In genomic region chr19:17321655-17322489, GRCh38 we compare ENCODE assay signal across 18 cellular contexts. TPM values are rescaled to one million over a fixed set of nuclear protein-coding genes. Genes with fewer than 3 reads are reported as not detected.
DNase-seq lines count a peak whose midpoint lies in the region; ATAC-seq and TF ChIP-seq lines count a peak whose summit lies in the region.
"Had no signal": no experiment of that assay in that cellular context is flagged by ENCODE, and none has a peak within 500 bp of the region (broad histone marks: within the 10 kb centered on the region; RNA-seq: fewer than 3 reads in every experiment).

No MANE protein-coding gene starts in this region.

- no peak for DNase-seq in Caco-2
- DNase-seq in HCT116 (ENCODE audit: low read depth, low spot score), result no peak
- DNase-seq in caudate nucleus (lab: John Stamatoyannopoulos, UW), result no peak
- DNase-seq in neural progenitor cell (ENCODE audit: low spot score), result no peak
- no peak for DNase-seq in DMS79 treated with DMSO at 0.1 percent for 48 hours (lab: John Stamatoyannopoulos, UW)
- DNase-seq in lower lobe of right lung, result no peak
- no peak for DNase-seq in NCI-H1417 treated with DMSO at 0.1 percent for 48 hours (lab: John Stamatoyannopoulos, UW)
- DNase-seq: activated CD8-positive, alpha-beta memory T cell treated with anti-CD3 and anti-CD28 coated beads, Interleukin-2, amount 50 U/mL, for 4 hours; activated naive CD4-positive, alpha-beta T cell treated with anti-CD3 and anti-CD28 coated beads, Interleukin-2, amount 50 U/mL, for 16 hours; BE2C; central memory CD4-positive, alpha-beta T cell; foreskin keratinocyte; Karpas-422; NCI-H1417; Right ventricle myocardium superior; small intestine; stimulated activated CD4-positive, alpha-beta T cell treated with anti-CD3 and anti-CD28 coated beads, Interleukin-4, amount 100 ng/mL, for 4 hours had no signal

- H3F3A ChIP-seq in neural progenitor cell (ENCODE audit: low read depth), result peaks cover 18% of the 10 kb centered on the region

- ATAC-seq in HCT116 (no peak), lower lobe of right lung (no peak)
- ATAC-seq: foreskin keratinocyte had no signal

- H3K4me3 Mint-ChIP-seq in Caco-2 (ENCODE audit: unreplicated experiment), result peak overlapping the region; percentile 12
- peak overlapping the region; percentile 48 for H3K4me3 Mint-ChIP-seq in neural progenitor cell

- no peaks in the 10 kb centered on the region for H3K27me3 Mint-ChIP-seq in Caco-2 (ENCODE audit: insufficient read depth, unreplicated experiment)
- peaks cover 4% of the 10 kb centered on the region for H3K27me3 Mint-ChIP-seq in neural progenitor cell (ENCODE audit: insufficient read depth, low read depth)

- H3K9ac ChIP-seq in HCT116 (ENCODE audit: low read length), result no peak overlapping the region
- no peak overlapping the region for H3K9ac ChIP-seq in neural progenitor cell

- no peaks in the 10 kb centered on the region for H3K9me3 ChIP-seq in Caco-2
- no peaks in the 10 kb centered on the region for H3K9me3 ChIP-seq in HCT116 (ENCODE audit: control insufficient read depth in 1 of 2, insufficient read depth in 1 of 2, low read depth in 1 of 2, low read length in 2 of 2)
- no peaks in the 10 kb centered on the region for H3K9me3 ChIP-seq in neural progenitor cell (ENCODE audit: low read depth)
- H3K9me3 ChIP-seq in lower lobe of right lung, result no peaks in the 10 kb centered on the region
- H3K9me3 ChIP-seq: BE2C, thoracic aorta had no signal

- H2AFZ ChIP-seq in HCT116 (ENCODE audit: low read depth, low read length, poor library complexity, severe bottlenecking), result no peak overlapping the region
- no peak overlapping the region for H2AFZ ChIP-seq in neural progenitor cell (replicated peaks)

- no peak for TF ChIP-seq POLR2A in HCT116 (IDR thresholded peaks at IDR 0.05; ENCODE audit: borderline replicate concordance, extremely low read depth, insufficient read depth, insufficient read length)

- no peaks in the 10 kb centered on the region; the same call in 1 of the 2 replicates for H3K36me3 ChIP-seq in Caco-2 (ENCODE audit: control insufficient read depth, insufficient read depth, low read length)
- peaks cover 11 to 12% of the 10 kb centered on the region in 2 experiments; a peak in 2 of 4 replicates for H3K36me3 ChIP-seq in HCT116 (ENCODE audit: control insufficient read depth in 1 of 2, insufficient read depth in 2 of 2, low read length in 2 of 2)
- no peaks in the 10 kb centered on the region for H3K36me3 ChIP-seq in neural progenitor cell
- peaks cover 37% of the 10 kb centered on the region for H3K36me3 ChIP-seq in lower lobe of right lung

- peaks cover 38% of the 10 kb centered on the region for H3K36me3 Mint-ChIP-seq in Caco-2 (ENCODE audit: insufficient read depth, unreplicated experiment)
- peaks cover 3% of the 10 kb centered on the region for H3K36me3 Mint-ChIP-seq in neural progenitor cell

- no peak for TF ChIP-seq RAD21 in HCT116 (IDR thresholded peaks at IDR 0.05; ENCODE audit: low read depth)

- H3K4me3 ChIP-seq in Caco-2 (ENCODE audit: low read depth, low read length) (no peak overlapping the region), HCT116 (replicated peaks in 1 of 2; ENCODE audit: low read depth in 1 of 2, low read length in 2 of 2) (no peak overlapping the region), neural progenitor cell (no peak overlapping the region), lower lobe of right lung (no peak overlapping the region)
- H3K4me3 ChIP-seq: thoracic aorta had no signal

- H3K4me1 Mint-ChIP-seq in Caco-2 (ENCODE audit: low read depth, unreplicated experiment) (no peaks in the 10 kb centered on the region), neural progenitor cell (no peaks in the 10 kb centered on the region)

- RAD21 ChIA-PET in HCT116 (lab: Charles Lee; ENCODE audit: low non-redundant PET in 1 of 2, low total read pairs in 2 of 2, uncharacterized antibody in 2 of 2, unreplicated experiment in 2 of 2), result no interaction called here

- H3K9me3 Mint-ChIP-seq in Caco-2 (ENCODE audit: unreplicated experiment) (no peaks in the 10 kb centered on the region), neural progenitor cell (no peaks in the 10 kb centered on the region)

- peak overlapping the region; percentile 22; the same call in 1 of the 2 replicates for H3K27ac ChIP-seq in HCT116 (ENCODE audit: low read depth, low read length)
- H3K27ac ChIP-seq in caudate nucleus (ENCODE audit: low read depth, low read length), result peak overlapping the region; percentile 54
- H3K27ac ChIP-seq in neural progenitor cell, result peak overlapping the region; percentile 27
- H3K27ac ChIP-seq in lower lobe of right lung, result no peak overlapping the region
- H3K27ac ChIP-seq: foreskin keratinocyte had no signal

- H3K4me1 ChIP-seq in Caco-2, result peaks cover 3% of the 10 kb centered on the region; the same call in 1 of the 2 replicates
- H3K4me1 ChIP-seq in HCT116 (ENCODE audit: control insufficient read depth in 1 of 2, insufficient read depth in 2 of 2, low read length in 2 of 2), result peaks cover 11 to 14% of the 10 kb centered on the region in 2 experiments
- peaks cover 9% of the 10 kb centered on the region for H3K4me1 ChIP-seq in neural progenitor cell
- H3K4me1 ChIP-seq in lower lobe of right lung, result no peaks in the 10 kb centered on the region
- H3K4me1 ChIP-seq: BE2C had no signal

- no peaks in the 10 kb centered on the region for H3K27me3 ChIP-seq in Caco-2 (replicated peaks; ENCODE audit: control insufficient read depth, insufficient read depth, low read length)
- H3K27me3 ChIP-seq in HCT116 (ENCODE audit: insufficient read depth, low read length), result no peaks in the 10 kb centered on the region
- H3K27me3 ChIP-seq in neural progenitor cell, result no peaks in the 10 kb centered on the region
- no peaks in the 10 kb centered on the region for H3K27me3 ChIP-seq in lower lobe of right lung (ENCODE audit: low read depth)
- H3K27me3 ChIP-seq: BE2C, foreskin keratinocyte had no signal

- CTCF ChIA-PET in Caco-2 (lab: Charles Lee) (interaction anchor here (0.6 kb wide), 1 partner anchor 29 kb away, joined by 4 read pairs; no protein-coding TSS in a partner anchor), HCT116 (lab: Charles Lee) (no interaction called here)

- POLR2A ChIA-PET in Caco-2 (lab: Charles Lee) (interaction anchor here (1.6 kb wide), 1 partner anchor 13 kb away, joined by 4 read pairs; the partner anchor contains the start of gene DDA1), HCT116 (lab: Charles Lee) (no interaction called here)

- H4K20me1 ChIP-seq in HCT116 (ENCODE audit: insufficient read depth) (no peaks in the 10 kb centered on the region), neural progenitor cell (ENCODE audit: low read depth) (peaks cover 6% of the 10 kb centered on the region)

- TF ChIP-seq CTCF in Caco-2 (IDR thresholded peaks at IDR 0.05; ENCODE audit: insufficient read depth in 1 of 2, low read depth in 1 of 2, low read length in 1 of 2, severe bottlenecking in 1 of 2, unreplicated experiment in 1 of 2), result no peak
- no peak for TF ChIP-seq CTCF in HCT116 (IDR thresholded peaks at IDR 0.05 in 2 of 3, conservative IDR thresholded peaks at IDR 0.05 in 1 of 3; ENCODE audit: borderline replicate concordance in 1 of 3, insufficient read depth in 1 of 3, low read depth in 2 of 3, low read length in 2 of 3)
- no peak for TF ChIP-seq CTCF in neural progenitor cell (IDR thresholded peaks at IDR 0.05)
- TF ChIP-seq CTCF in lower lobe of right lung (IDR thresholded peaks at IDR 0.05), result no peak

- no peak overlapping the region for H3K4me2 ChIP-seq in HCT116 (ENCODE audit: low read length)
- no peak overlapping the region for H3K4me2 ChIP-seq in neural progenitor cell

- BruUV-seq in Caco-2 (replicated peaks; lab: Mats Ljungman, UMichigan) (no TSS peak), HCT116 (replicated peaks; lab: Mats Ljungman, UMichigan) (no TSS peak)

- intact Hi-C loops in Caco-2 (cut with micrococcal nuclease; ENCODE audit: unreplicated experiment) (no loop called here), HCT116 (cut with micrococcal nuclease) (no loop called here), lower lobe of right lung (cut with DNase I) (no loop called here)

- H3K9me2 ChIP-seq in HCT116 (ENCODE audit: insufficient read depth), result no peaks in the 10 kb centered on the region

- H3K79me2 ChIP-seq in HCT116 (ENCODE audit: insufficient read depth, low read length) (no peaks in the 10 kb centered on the region; the same call in 1 of the 2 replicates), neural progenitor cell (ENCODE audit: low read depth) (no peaks in the 10 kb centered on the region)

- peak overlapping the region; percentile 63 for H3K27ac Mint-ChIP-seq in Caco-2 (ENCODE audit: unreplicated experiment)
- H3K27ac Mint-ChIP-seq in neural progenitor cell, result peak overlapping the region; percentile 74

TF ChIP-seq in HCT116, 20 proteins besides CTCF, POLR2A, EP300 and RAD21 (continues in another document):
- no peak for TF ChIP-seq TCF7L2 (IDR thresholded peaks at IDR 0.05; ENCODE audit: borderline replicate concordance, extremely low read depth, insufficient read depth, insufficient read length)

RNA-seq across cellular contexts. Expression of gene DDA1, which starts 12.5 kb away (rescaled TPM):
- total RNA-seq in Caco-2 (2022) (43.8 and 55.6 TPM in 2 replicates), HCT116 (2021; ENCODE audit: unreplicated experiment) (68.6 TPM), neural progenitor cell (ENCODE audit: low replicate concordance) (21.9 and 27.7 TPM in 2 replicates), lower lobe of right lung (32.2 TPM)
- polyA plus RNA-seq in HCT116 (2012), result 65.0 and 72.6 TPM in 2 replicates

RNA-seq across cellular contexts. Expression of gene ANO8, which starts 12.8 kb away (rescaled TPM):
- total RNA-seq in Caco-2 (2022), result 11.5 TPM in 2 replicates
- total RNA-seq in HCT116 (2021; ENCODE audit: unreplicated experiment), result 22.9 TPM
- 14.9 and 16.5 TPM in 2 replicates for polyA plus RNA-seq in HCT116 (2012)
- 11.4 and 25.0 TPM in 2 replicates for total RNA-seq in neural progenitor cell (ENCODE audit: low replicate concordance)
- 16.6 TPM for total RNA-seq in lower lobe of right lung

RNA-seq across cellular contexts. Expression of gene GTPBP3, which starts 15.5 kb away (rescaled TPM):
- total RNA-seq in Caco-2 (2022) (50.1 and 50.7 TPM in 2 replicates), HCT116 (2021; ENCODE audit: unreplicated experiment) (73.0 TPM), neural progenitor cell (ENCODE audit: low replicate concordance) (13.2 and 47.6 TPM in 2 replicates), lower lobe of right lung (21.0 TPM)
- polyA plus RNA-seq in HCT116 (2012), result 36.5 and 41.5 TPM in 2 replicates

RNA-seq across cellular contexts. Expression of gene MRPL34, which starts 16.2 kb away (rescaled TPM):
- total RNA-seq in Caco-2 (2022) (78.9 and 88.5 TPM in 2 replicates), HCT116 (2021; ENCODE audit: unreplicated experiment) (114 TPM), neural progenitor cell (ENCODE audit: low replicate concordance) (25.9 and 38.8 TPM in 2 replicates), lower lobe of right lung (68.3 TPM)
- 53.8 and 68.6 TPM in 2 replicates for polyA plus RNA-seq in HCT116 (2012)

RNA-seq across cellular contexts. Expression of gene ABHD8, which starts 18.6 kb away (rescaled TPM):
- total RNA-seq in Caco-2 (2022) (9.4 and 11.3 TPM in 2 replicates), HCT116 (2021; ENCODE audit: unreplicated experiment) (5.2 TPM), neural progenitor cell (ENCODE audit: low replicate concordance) (4.6 and 13.3 TPM in 2 replicates), lower lobe of right lung (19.5 TPM)
- polyA plus RNA-seq in HCT116 (2012), result 4.5 and 6.2 TPM in 2 replicates
